7 cellular contexts compared by ENCODE assay signal in genomic region chr19:45178262-45179062, GRCh38. TPM values are rescaled to one million over a fixed set of nuclear protein-coding genes. Genes with fewer than 3 reads are reported as not detected.
DNase-seq lines count a peak whose midpoint lies in the region; ATAC-seq, FAIRE-seq and TF ChIP-seq lines count a peak whose summit lies in the region.

Gene BLOC1S3 (plus strand): TSS chr19:45178784. CDS start chr19:45179297, 513 bp downstream.

- 1% methylated on average over 50 of the region's 50 CpGs for WGBS in hepatocyte (ENCODE audit: low lambda C conversion rate, missing lambda C conversion rate)

- peaks cover 10% of the 10 kb centered on the region for H3K4me1 ChIP-seq in hepatocyte (ENCODE audit: insufficient read depth)

- H3K27me3 ChIP-seq in hepatocyte: no peaks in the 10 kb centered on the region

- H4K20me1 ChIP-seq in hepatocyte (ENCODE audit: insufficient read depth, poor library complexity, severe bottlenecking): no peaks in the 10 kb centered on the region

- H3K36me3 ChIP-seq in hepatocyte (replicated peaks; ENCODE audit: insufficient read depth, low read depth): no peaks in the 10 kb centered on the region

- ATAC-seq in HG02981 (IDR thresholded peaks at IDR 0.05; ENCODE audit: unreplicated experiment): peak; percentile 81

- H3K79me2 ChIP-seq in hepatocyte: peaks cover 45% of the 10 kb centered on the region

- H3K27ac ChIP-seq in hepatocyte: peak within 1 kb of the TSS; percentile 87

- peak within 1 kb of the TSS; percentile 30 for H3K4me3 ChIP-seq in hepatocyte

- peak; percentile 94 for DNase-seq in GM18507 (ENCODE audit: extremely low spot score, insufficient read length, low read depth)
- peak; percentile 99 for DNase-seq in NCI-H2029 treated with DMSO at 0.1 percent for 48 hours (lab: John Stamatoyannopoulos, UW)
- DNase-seq in T-helper 9 cell: peak; percentile 99
- peak; percentile 100 for DNase-seq in astrocyte of the hippocampus (ENCODE audit: low read depth, low spot score)
- DNase-seq in hepatocyte (ENCODE audit: low spot score): peak; percentile 100
- DNase-seq in renal cortical epithelial cell (ENCODE audit: low read depth): peak; percentile 100

- peak; percentile 40 for TF ChIP-seq CTCF in hepatocyte (IDR thresholded peaks at IDR 0.05; ENCODE audit: poor library complexity)

- FAIRE-seq in GM18507 (lab: Jason Lieb, UNC): peak; percentile 99

- H3K4me2 ChIP-seq in hepatocyte: peak within 1 kb of the TSS; percentile 95

- H3K9me3 ChIP-seq in hepatocyte (ENCODE audit: low read depth): no peaks in the 10 kb centered on the region

- H2AFZ ChIP-seq in hepatocyte: peak within 1 kb of the TSS; percentile 28

- H3K9me2 ChIP-seq in hepatocyte (replicated peaks; ENCODE audit: insufficient read depth): no peaks in the 10 kb centered on the region

RNA-seq across cellular contexts. Expression of gene BLOC1S3, which starts in this region (rescaled TPM):
- total RNA-seq in hepatocyte: 8.4 and 12.5 TPM in 2 replicates
- polyA plus RNA-seq in hepatocyte: 15.6 and 17.1 TPM in 2 replicates
- 4.5 and 7.4 TPM in 2 replicates for total RNA-seq in renal cortical epithelial cell

Comparison
In these comparisons a context has a peak if more than half of its experiments do, and no peak if none do; other contexts are left out.
1. Peak in every context shown above with its lines: DNase-seq, ATAC-seq, H3K4me3 ChIP-seq and H3K27ac ChIP-seq.